Comparison of ENCODE assay signal across 1 cellular context in genomic region chr12:75260316-75260715, GRCh38.
TF ChIP-seq lines count a peak whose summit lies in the region.

No MANE protein-coding gene starts in this region.

TF ChIP-seq in GM23338, 12 proteins besides CTCF, POLR2A, EP300 and RAD21 (continued from another document):
- no peak for TF ChIP-seq REST (IDR thresholded peaks at IDR 0.05; ENCODE audit: unreplicated experiment)
- no peak for TF ChIP-seq ZNF114 (CRISPR knock-in tag; IDR thresholded peaks at IDR 0.05)
- TF ChIP-seq EZH2phosphoT487 (IDR thresholded peaks at IDR 0.05; ENCODE audit: unreplicated experiment) = no peak
- TF ChIP-seq STAT1 (IDR thresholded peaks at IDR 0.05; ENCODE audit: unreplicated experiment) = no peak
- TF ChIP-seq EZH2 (IDR thresholded peaks at IDR 0.05; ENCODE audit: low read depth, unreplicated experiment) = no peak
- TF ChIP-seq JUNB (IDR thresholded peaks at IDR 0.05; ENCODE audit: unreplicated experiment) = no peak
- no peak for TF ChIP-seq ZNF462 (CRISPR knock-in tag; IDR thresholded peaks at IDR 0.05)
